ENCODE assay signal across 8 cellular contexts in genomic region chr2:84515788-84516187, GRCh38. TPM values are rescaled to one million over a fixed set of nuclear protein-coding genes. Genes with fewer than 3 reads are reported as not detected.
A peak's percentile ranks its signal among the peaks of the same experiment; 100 is the strongest.
DNase-seq lines count a peak whose midpoint lies in the region; ATAC-seq and TF ChIP-seq lines count a peak whose summit lies in the region.

No MANE protein-coding gene starts in this region.

- H3K9me3 Mint-ChIP-seq in activated T-helper 1 cell treated with anti-CD3 and anti-CD28 coated beads, Interleukin-12 subunit alpha, Interleukin-12 subunit beta, Interleukin-2, Interleukin-4 antibody, amounts not matched to agents 30 ng/mL and 10 ng/mL and 1 ng/mL, durations not matched to agents 14 hours and 24 hours and 36 hours: no peaks in the 10 kb centered on the region

- TF ChIP-seq CTCF in sigmoid colon (IDR thresholded peaks at IDR 0.05): no peak

- H3K9ac ChIP-seq in ES-I3 (ENCODE audit: low read depth, low read length): peak overlapping the region; percentile 49; the same call in 1 of the 2 replicates

- no peak overlapping the region for H3K27ac ChIP-seq in right cardiac atrium (ENCODE audit: low read length)
- peak overlapping the region in 2 of 4 donors; percentile 20 to 21 for H3K27ac ChIP-seq in sigmoid colon

- WGBS in right cardiac atrium: 55% methylated on average over 9 of the region's 9 CpGs
- 38 to 58% methylated on average over 9 of the region's 9 CpGs for WGBS in sigmoid colon, 2 donors

- H3K36me3 Mint-ChIP-seq in activated T-helper 1 cell treated with anti-CD3 and anti-CD28 coated beads, Interleukin-12 subunit alpha, Interleukin-12 subunit beta, Interleukin-2, Interleukin-4 antibody, amounts not matched to agents 30 ng/mL and 10 ng/mL and 1 ng/mL, durations not matched to agents 14 hours and 24 hours and 36 hours (ENCODE audit: low read depth): no peaks in the 10 kb centered on the region

- peaks cover 27% of the 10 kb centered on the region for H3K4me1 Mint-ChIP-seq in activated T-helper 1 cell treated with anti-CD3 and anti-CD28 coated beads, Interleukin-12 subunit alpha, Interleukin-12 subunit beta, Interleukin-2, Interleukin-4 antibody, amounts not matched to agents 30 ng/mL and 10 ng/mL and 1 ng/mL, durations not matched to agents 14 hours and 24 hours and 36 hours (ENCODE audit: low read depth)

- TF ChIP-seq POLR2A in sigmoid colon (IDR thresholded peaks at IDR 0.05): no peak

- ATAC-seq in right cardiac atrium (peak in 1 of 2 donors; percentile 22), HG02610 (IDR thresholded peaks at IDR 0.05; ENCODE audit: unreplicated experiment) (no peak)

- H3K4me3 ChIP-seq in right cardiac atrium (ENCODE audit: low read length) (peak overlapping the region; percentile 81), sigmoid colon (peak overlapping the region; percentile 32 to 55 (median 50))

- DNase-seq in activated T-helper 1 cell treated with anti-CD3 and anti-CD28 coated beads, Interleukin-12 subunit alpha, Interleukin-12 subunit beta, Interleukin-2, Interleukin-4 antibody, amounts not matched to agents 30 ng/mL and 10 ng/mL and 1 ng/mL, durations not matched to agents 14 hours and 24 hours and 36 hours (ENCODE audit: low spot score): no peak
- DNase-seq in right cardiac atrium: peak in 1 of 3 donors; percentile 12
- no peak for DNase-seq in sigmoid colon
- no peak for DNase-seq in RPMI8226
- no peak for DNase-seq in KG1 (lab: John Stamatoyannopoulos, UW)
- no peak for DNase-seq in iPS-NIHi11 (ENCODE audit: low spot score)

- H3K9me3 ChIP-seq in ES-I3 (ENCODE audit: control insufficient read depth, insufficient read depth, low read length) (peaks cover 5% of the 10 kb centered on the region; the same call in 1 of the 2 replicates), right cardiac atrium (ENCODE audit: control insufficient read depth, low read length) (no peaks in the 10 kb centered on the region), sigmoid colon (no peaks in the 10 kb centered on the region)

- peak overlapping the region; percentile 68 for H3K27ac Mint-ChIP-seq in activated T-helper 1 cell treated with anti-CD3 and anti-CD28 coated beads, Interleukin-12 subunit alpha, Interleukin-12 subunit beta, Interleukin-2, Interleukin-4 antibody, amounts not matched to agents 30 ng/mL and 10 ng/mL and 1 ng/mL, durations not matched to agents 14 hours and 24 hours and 36 hours

- no peak for TF ChIP-seq EP300 in sigmoid colon (IDR thresholded peaks at IDR 0.05)

- peaks cover 26% of the 10 kb centered on the region for H3K27me3 Mint-ChIP-seq in activated T-helper 1 cell treated with anti-CD3 and anti-CD28 coated beads, Interleukin-12 subunit alpha, Interleukin-12 subunit beta, Interleukin-2, Interleukin-4 antibody, amounts not matched to agents 30 ng/mL and 10 ng/mL and 1 ng/mL, durations not matched to agents 14 hours and 24 hours and 36 hours (ENCODE audit: insufficient read depth)

- no peaks in the 10 kb centered on the region for H3K27me3 ChIP-seq in right cardiac atrium (ENCODE audit: control insufficient read depth, insufficient read depth)
- H3K27me3 ChIP-seq in sigmoid colon: no peaks in the 10 kb centered on the region

- H3K4me3 Mint-ChIP-seq in activated T-helper 1 cell treated with anti-CD3 and anti-CD28 coated beads, Interleukin-12 subunit alpha, Interleukin-12 subunit beta, Interleukin-2, Interleukin-4 antibody, amounts not matched to agents 30 ng/mL and 10 ng/mL and 1 ng/mL, durations not matched to agents 14 hours and 24 hours and 36 hours: peak overlapping the region; percentile 82

- no peaks in the 10 kb centered on the region for H3K36me3 ChIP-seq in ES-I3 (ENCODE audit: insufficient read depth, low read length)
- H3K36me3 ChIP-seq in sigmoid colon: no peaks in the 10 kb centered on the region

- no peaks in the 10 kb centered on the region for H3K4me1 ChIP-seq in ES-I3 (ENCODE audit: insufficient read depth, low read length)
- H3K4me1 ChIP-seq in right cardiac atrium (ENCODE audit: control insufficient read depth, insufficient read depth, low read length): no peaks in the 10 kb centered on the region
- peaks cover 0 to 4% (median 0%) of the 10 kb centered on the region in 4 donors for H3K4me1 ChIP-seq in sigmoid colon

- intact Hi-C loops in activated T-helper 1 cell treated with anti-CD3 and anti-CD28 coated beads, Interleukin-12 subunit alpha, Interleukin-12 subunit beta, Interleukin-2, Interleukin-4 antibody, amounts not matched to agents 30 ng/mL and 10 ng/mL and 1 ng/mL, durations not matched to agents 14 hours and 24 hours and 36 hours (cut with micrococcal nuclease): loop anchor here (1.0 to 5.0 kb wide), 6 partner anchors 17 to 410 kb away; partner anchors contain the start of gene SUCLG1
- intact Hi-C loops in right cardiac atrium (cut with DNase I) (no loop called here), sigmoid colon (cut with DNase I) (loop anchor here (10.0 kb wide), 1 partner anchor 389 kb away; the partner anchor contains the start of gene TMSB10)

RNA-seq across cellular contexts. Expression of gene DNAH6, which starts 0.5 kb away (rescaled TPM):
- 0.12 and 0.16 TPM in 2 replicates for total RNA-seq in activated T-helper 1 cell treated with anti-CD3 and anti-CD28 coated beads, Interleukin-12 subunit alpha, Interleukin-12 subunit beta, Interleukin-2, Interleukin-4 antibody, amounts not matched to agents 30 ng/mL and 10 ng/mL and 1 ng/mL, durations not matched to agents 14 hours and 24 hours and 36 hours
- under 1 TPM; 0.26 to 0.60 (median 0.41) TPM for total RNA-seq in right cardiac atrium
- 0.07 TPM for polyA plus RNA-seq in right cardiac atrium
- total RNA-seq in sigmoid colon: under 1 TPM; 0.33 to 0.55 (median 0.45) TPM
- polyA plus RNA-seq in sigmoid colon: under 1 TPM in 1 of 3 donors, not detected in 2; 0.20 TPM

RNA-seq across cellular contexts. Expression of gene SUCLG1, which starts 56.7 kb away (rescaled TPM):
- total RNA-seq in activated T-helper 1 cell treated with anti-CD3 and anti-CD28 coated beads, Interleukin-12 subunit alpha, Interleukin-12 subunit beta, Interleukin-2, Interleukin-4 antibody, amounts not matched to agents 30 ng/mL and 10 ng/mL and 1 ng/mL, durations not matched to agents 14 hours and 24 hours and 36 hours: 66.6 and 73.0 TPM in 2 replicates
- total RNA-seq in right cardiac atrium (100 to 1,000 TPM; 161 to 208 (median 193) TPM), sigmoid colon (100 to 1,000 TPM in 2 of 4 donors, 10 to 100 TPM in 2; 75.6 to 125 (median 99.8) TPM)
- polyA plus RNA-seq in right cardiac atrium (307 TPM), sigmoid colon (100 to 1,000 TPM; 150 to 423 (median 244) TPM)

Comparison
In these comparisons a context has a peak if more than half of its experiments do, and no peak if none do; other contexts are left out.
1. intact Hi-C loops: an anchor here in activated T-helper 1 cell treated with anti-CD3 and anti-CD28 coated beads, Interleukin-12 subunit alpha, Interleukin-12 subunit beta, Interleukin-2, Interleukin-4 antibody, amounts not matched to agents 30 ng/mL and 10 ng/mL and 1 ng/mL, durations not matched to agents 14 hours and 24 hours and 36 hours (1.0 to 5.0 kb wide) and sigmoid colon (10.0 kb wide); none called in right cardiac atrium.